Comparison of ENCODE assay signal across 1 cellular context in the genomic region with DNA sequence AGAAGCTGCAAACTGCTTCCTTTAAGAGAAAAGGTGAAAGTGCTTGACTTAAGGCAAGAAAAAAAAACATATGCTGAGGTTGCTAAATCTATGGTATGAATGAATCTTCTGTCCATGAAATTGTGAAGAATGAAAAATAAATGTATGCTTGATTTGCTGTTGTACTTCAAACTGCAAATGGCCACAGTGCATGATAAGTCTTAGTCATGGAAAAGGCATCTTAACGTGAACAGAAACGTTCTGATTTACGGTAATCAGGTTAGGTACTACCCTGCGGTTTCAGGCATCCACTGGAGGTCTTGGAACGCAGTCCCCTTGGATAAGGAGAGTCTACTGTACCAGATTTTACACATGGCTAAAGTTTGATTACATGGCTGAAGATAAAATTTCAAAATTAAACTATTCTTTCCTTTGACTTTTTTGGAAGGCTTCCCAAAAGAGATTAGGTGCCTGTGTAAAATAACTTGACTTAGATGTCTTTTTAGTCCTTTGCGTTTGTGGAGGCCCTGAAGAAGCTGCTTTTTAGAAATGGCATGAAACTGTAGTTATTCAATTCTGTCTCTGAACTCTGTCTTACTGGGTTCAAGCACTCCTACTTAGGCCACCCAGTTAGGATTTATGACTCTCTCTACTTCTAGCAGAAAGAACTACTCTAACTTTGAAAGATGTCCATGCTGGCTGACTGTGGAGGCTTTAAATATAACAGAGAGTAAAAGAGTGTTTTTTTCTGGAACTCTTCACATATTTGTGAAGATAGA.
TF ChIP-seq lines count a peak whose summit lies in the region.

No MANE protein-coding gene starts in this region.

TF ChIP-seq in SK-N-SH, 30 proteins besides CTCF, POLR2A, EP300 and RAD21 (continued from another document):
- TF ChIP-seq, protein P1, sequence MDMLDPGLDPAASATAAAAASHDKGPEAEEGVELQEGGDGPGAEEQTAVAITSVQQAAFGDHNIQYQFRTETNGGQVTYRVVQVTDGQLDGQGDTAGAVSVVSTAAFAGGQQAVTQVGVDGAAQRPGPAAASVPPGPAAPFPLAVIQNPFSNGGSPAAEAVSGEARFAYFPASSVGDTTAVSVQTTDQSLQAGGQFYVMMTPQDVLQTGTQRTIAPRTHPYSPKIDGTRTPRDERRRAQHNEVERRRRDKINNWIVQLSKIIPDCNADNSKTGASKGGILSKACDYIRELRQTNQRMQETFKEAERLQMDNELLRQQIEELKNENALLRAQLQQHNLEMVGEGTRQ (IDR thresholded peaks at IDR 0.05; ENCODE audit: borderline replicate concordance, low read depth, low read length): no peak
- TF ChIP-seq TAF1 (IDR thresholded peaks at IDR 0.05; ENCODE audit: borderline replicate concordance, low read depth, low read length) (peak; percentile 6; the same call in 1 of the 2 replicates), MXI1 (IDR thresholded peaks at IDR 0.05; ENCODE audit: low read depth, low read length) (no peak), TEAD4 (IDR thresholded peaks at IDR 0.05; ENCODE audit: borderline replicate concordance, insufficient read depth) (peak; percentile 20; the same call in 1 of the 2 replicates), EZH2phosphoT487 (IDR thresholded peaks at IDR 0.05; ENCODE audit: borderline replicate concordance, low read depth) (no peak), NFIC (IDR thresholded peaks at IDR 0.05; ENCODE audit: borderline replicate concordance) (peak; percentile 47; the same call in 1 of the 2 replicates), FOXM1 (IDR thresholded peaks at IDR 0.05; ENCODE audit: low read depth) (no peak), RCOR1 (IDR thresholded peaks at IDR 0.05; ENCODE audit: low read length) (no peak), RXRA (IDR thresholded peaks at IDR 0.05; ENCODE audit: borderline replicate concordance, low read depth) (no peak), GATA2 (CRISPR knock-in tag; IDR thresholded peaks at IDR 0.05) (no peak), ELF1 (IDR thresholded peaks at IDR 0.05) (no peak), FOXJ3 (CRISPR knock-in tag; IDR thresholded peaks at IDR 0.05) (no peak), NRF1 (IDR thresholded peaks at IDR 0.05; ENCODE audit: low read depth, low read length) (no peak), RFX5 (IDR thresholded peaks at IDR 0.05; ENCODE audit: low read length) (no peak), CHD2 (IDR thresholded peaks at IDR 0.05; ENCODE audit: low read length, partially characterized antibody) (no peak), GABPA (IDR thresholded peaks at IDR 0.05; ENCODE audit: low read depth) (no peak), JUND (IDR thresholded peaks at IDR 0.05) (no peak; the same call in 1 of the 2 replicates), SMC3 (IDR thresholded peaks at IDR 0.05; ENCODE audit: low read depth, low read length) (no peak)
- TF ChIP-seq, protein P2, sequence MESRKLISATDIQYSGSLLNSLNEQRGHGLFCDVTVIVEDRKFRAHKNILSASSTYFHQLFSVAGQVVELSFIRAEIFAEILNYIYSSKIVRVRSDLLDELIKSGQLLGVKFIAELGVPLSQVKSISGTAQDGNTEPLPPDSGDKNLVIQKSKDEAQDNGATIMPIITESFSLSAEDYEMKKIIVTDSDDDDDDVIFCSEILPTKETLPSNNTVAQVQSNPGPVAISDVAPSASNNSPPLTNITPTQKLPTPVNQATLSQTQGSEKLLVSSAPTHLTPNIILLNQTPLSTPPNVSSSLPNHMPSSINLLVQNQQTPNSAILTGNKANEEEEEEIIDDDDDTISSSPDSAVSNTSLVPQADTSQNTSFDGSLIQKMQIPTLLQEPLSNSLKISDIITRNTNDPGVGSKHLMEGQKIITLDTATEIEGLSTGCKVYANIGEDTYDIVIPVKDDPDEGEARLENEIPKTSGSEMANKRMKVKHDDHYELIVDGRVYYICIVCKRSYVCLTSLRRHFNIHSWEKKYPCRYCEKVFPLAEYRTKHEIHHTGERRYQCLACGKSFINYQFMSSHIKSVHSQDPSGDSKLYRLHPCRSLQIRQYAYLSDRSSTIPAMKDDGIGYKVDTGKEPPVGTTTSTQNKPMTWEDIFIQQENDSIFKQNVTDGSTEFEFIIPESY (IDR thresholded peaks at IDR 0.05; ENCODE audit: borderline replicate concordance, low read depth): no peak
- TF ChIP-seq, protein P3, sequence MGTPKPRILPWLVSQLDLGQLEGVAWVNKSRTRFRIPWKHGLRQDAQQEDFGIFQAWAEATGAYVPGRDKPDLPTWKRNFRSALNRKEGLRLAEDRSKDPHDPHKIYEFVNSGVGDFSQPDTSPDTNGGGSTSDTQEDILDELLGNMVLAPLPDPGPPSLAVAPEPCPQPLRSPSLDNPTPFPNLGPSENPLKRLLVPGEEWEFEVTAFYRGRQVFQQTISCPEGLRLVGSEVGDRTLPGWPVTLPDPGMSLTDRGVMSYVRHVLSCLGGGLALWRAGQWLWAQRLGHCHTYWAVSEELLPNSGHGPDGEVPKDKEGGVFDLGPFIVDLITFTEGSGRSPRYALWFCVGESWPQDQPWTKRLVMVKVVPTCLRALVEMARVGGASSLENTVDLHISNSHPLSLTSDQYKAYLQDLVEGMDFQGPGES (IDR thresholded peaks at IDR 0.05; ENCODE audit: low read depth, low read length): no peak
- TF ChIP-seq, protein P4, sequence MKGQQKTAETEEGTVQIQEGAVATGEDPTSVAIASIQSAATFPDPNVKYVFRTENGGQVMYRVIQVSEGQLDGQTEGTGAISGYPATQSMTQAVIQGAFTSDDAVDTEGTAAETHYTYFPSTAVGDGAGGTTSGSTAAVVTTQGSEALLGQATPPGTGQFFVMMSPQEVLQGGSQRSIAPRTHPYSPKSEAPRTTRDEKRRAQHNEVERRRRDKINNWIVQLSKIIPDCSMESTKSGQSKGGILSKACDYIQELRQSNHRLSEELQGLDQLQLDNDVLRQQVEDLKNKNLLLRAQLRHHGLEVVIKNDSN (IDR thresholded peaks at IDR 0.05; ENCODE audit: borderline replicate concordance, low read depth): no peak
- TF ChIP-seq, protein P5, sequence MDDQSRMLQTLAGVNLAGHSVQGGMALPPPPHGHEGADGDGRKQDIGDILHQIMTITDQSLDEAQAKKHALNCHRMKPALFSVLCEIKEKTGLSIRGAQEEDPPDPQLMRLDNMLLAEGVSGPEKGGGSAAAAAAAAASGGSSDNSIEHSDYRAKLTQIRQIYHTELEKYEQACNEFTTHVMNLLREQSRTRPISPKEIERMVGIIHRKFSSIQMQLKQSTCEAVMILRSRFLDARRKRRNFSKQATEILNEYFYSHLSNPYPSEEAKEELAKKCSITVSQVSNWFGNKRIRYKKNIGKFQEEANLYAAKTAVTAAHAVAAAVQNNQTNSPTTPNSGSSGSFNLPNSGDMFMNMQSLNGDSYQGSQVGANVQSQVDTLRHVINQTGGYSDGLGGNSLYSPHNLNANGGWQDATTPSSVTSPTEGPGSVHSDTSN (IDR thresholded peaks at IDR 0.05): peak; percentile 56
